ENCODE assay signal across 17 cellular contexts in genomic region chr7:141227454-141227853, GRCh38.
"Had no signal": no experiment of that assay in that cellular context is flagged by ENCODE, and none has a peak within 500 bp of the region (broad histone marks: within the 10 kb centered on the region; RNA-seq: fewer than 3 reads in every experiment).

No MANE protein-coding gene starts in this region.

- ATAC-seq: activated CD4-positive, alpha-beta T cell treated with anti-CD3 and anti-CD28 coated beads for 36 hours; activated naive CD4-positive, alpha-beta T cell treated with anti-CD3 and anti-CD28 coated beads, Interleukin-2, amount 50 U/mL, for 72 hours; mucosa of descending colon; right cardiac atrium; WTC11 had no signal

- DNase-seq: activated CD4-positive, alpha-beta T cell treated with anti-CD3 and anti-CD28 coated beads for 36 hours; activated CD4-positive, alpha-beta T cell treated with anti-CD3 and anti-CD28 coated beads, Interleukin-2, amount 50 U/mL, for 48 hours; activated gamma-delta T cell treated with Interleukin-2 at 50 U/mL for 16 hours; adrenal gland; cerebellar nuclear complex; effector CD4-positive, alpha-beta T cell; head of caudate nucleus; left ventricle myocardium inferior; mucosa of descending colon; naive B cell; right cardiac atrium; stimulated activated CD4-positive, alpha-beta T cell treated with anti-CD3 and anti-CD28 coated beads, Interleukin-15, amount 100 ng/mL, for 24 hours; stimulated activated CD4-positive, alpha-beta T cell treated with anti-CD3 and anti-CD28 coated beads, Interleukin-2, amount 100 ng/mL, for 48 hours; stomach; trophoblast cell had no signal
